Comparison of ENCODE assay signal across 33 cellular contexts in genomic region chr16:82265809-82266208, GRCh38.
"Had no signal": no experiment of that assay in that cellular context is flagged by ENCODE, and none has a peak within 500 bp of the region (broad histone marks: within the 10 kb centered on the region; RNA-seq: fewer than 3 reads in every experiment).

No MANE protein-coding gene starts in this region.

- H3K4me3 ChIP-seq: adrenal gland, body of pancreas, cardiac muscle cell, colonic mucosa, dorsolateral prefrontal cortex, esophagus squamous epithelium, gastroesophageal sphincter, heart right ventricle had no signal

- H3K27me3 ChIP-seq: adrenal gland, body of pancreas had no signal

- H3K9me3 ChIP-seq: adrenal gland, body of pancreas, colonic mucosa, esophagus squamous epithelium, gastroesophageal sphincter, heart right ventricle had no signal

- H3K27ac Mint-ChIP-seq: activated naive CD4-positive, alpha-beta T cell treated with anti-CD3 and anti-CD28 coated beads for 36 hours; activated naive CD4-positive, alpha-beta T cell treated with anti-CD3 and anti-CD28 coated beads, Interleukin-2, amount 50 U/mL, for 24 hours; activated naive CD8-positive, alpha-beta T cell treated with anti-CD3 and anti-CD28 coated beads for 36 hours; activated naive CD8-positive, alpha-beta T cell treated with anti-CD3 and anti-CD28 coated beads, Interleukin-2, amount 50 U/mL, for 24 hours; activated T-helper 2 cell treated with anti-CD3 and anti-CD28 coated beads, Interferon-gamma antibody, Interleukin-2, Interleukin-4, amounts not matched to agents 10 μg/mL and 5 μg/mL and 100 μg/mL, durations not matched to agents 14 hours and 24 hours and 36 hours; T-helper 17 cell; T-helper 2 cell treated with Interferon-gamma antibody and Interleukin-4, amounts not matched to agents 5 μg/mL and 100 μg/mL, for 36 hours had no signal

- H3K4me1 Mint-ChIP-seq: activated naive CD4-positive, alpha-beta T cell treated with anti-CD3 and anti-CD28 coated beads, Interleukin-2, amount 50 U/mL, for 24 hours; activated naive CD8-positive, alpha-beta T cell treated with anti-CD3 and anti-CD28 coated beads for 36 hours; activated naive CD8-positive, alpha-beta T cell treated with anti-CD3 and anti-CD28 coated beads, Interleukin-2, amount 50 U/mL, for 24 hours had no signal

- H3K27ac ChIP-seq: adrenal gland, body of pancreas, cardiac muscle cell, colonic mucosa, dorsolateral prefrontal cortex, epithelial cell of prostate, esophagus squamous epithelium, gastroesophageal sphincter, heart right ventricle had no signal

- DNase-seq: activated CD4-positive, alpha-beta T cell treated with anti-CD3 and anti-CD28 coated beads for 4 hours; activated CD4-positive, alpha-beta T cell treated with anti-CD3 and anti-CD28 coated beads, Interleukin-2, amount 50 U/mL, for 1 hour; activated CD4-positive, alpha-beta T cell treated with anti-CD3 and anti-CD28 coated beads, Interleukin-2, amount 50 U/mL, for 48 hours; activated CD4-positive, CD25-positive, alpha-beta regulatory T cell; activated CD4-positive, CD25-positive, alpha-beta regulatory T cell treated with anti-CD3 and anti-CD28 coated beads, Interleukin-2, amount 50 U/mL, for 72 hours; activated CD8-positive, alpha-beta memory T cell treated with anti-CD3 and anti-CD28 coated beads, Interleukin-2, amount 50 U/mL, for 48 hours; activated effector memory CD4-positive, alpha-beta T cell treated with anti-CD3 and anti-CD28 coated beads, Interleukin-2, amount 50 U/mL, for 16 hours; activated naive CD4-positive, alpha-beta T cell treated with anti-CD3 and anti-CD28 coated beads for 36 hours; activated naive CD8-positive, alpha-beta T cell treated with anti-CD3 and anti-CD28 coated beads for 36 hours; activated naive CD8-positive, alpha-beta T cell treated with anti-CD3 and anti-CD28 coated beads, Interleukin-2, amount 50 U/mL, for 24 hours; activated T-cell treated with anti-CD3 and anti-CD28 coated beads for 4 hours; activated T-cell treated with anti-CD3 and anti-CD28 coated beads, Interleukin-2, amount 50 U/mL, for 4 hours; adrenal gland; amygdala; aorta; body of pancreas; central memory CD4-positive, alpha-beta T cell; cerebellar nuclear complex; colonic mucosa; dorsolateral prefrontal cortex; effector memory CD8-positive, alpha-beta T cell; esophagus squamous epithelium; foreskin melanocyte; heart right ventricle; T-helper 1 cell; T-helper 17 cell; T1000 had no signal

- H3K36me3 ChIP-seq: adrenal gland, cardiac muscle cell, colonic mucosa, esophagus squamous epithelium, gastroesophageal sphincter, heart right ventricle had no signal

- H3K36me3 Mint-ChIP-seq: activated naive CD4-positive, alpha-beta T cell treated with anti-CD3 and anti-CD28 coated beads, Interleukin-2, amount 50 U/mL, for 24 hours; activated naive CD8-positive, alpha-beta T cell treated with anti-CD3 and anti-CD28 coated beads for 36 hours had no signal

- H3K4me3 Mint-ChIP-seq: activated naive CD4-positive, alpha-beta T cell treated with anti-CD3 and anti-CD28 coated beads for 36 hours; activated naive CD4-positive, alpha-beta T cell treated with anti-CD3 and anti-CD28 coated beads, Interleukin-2, amount 50 U/mL, for 24 hours; activated naive CD8-positive, alpha-beta T cell treated with anti-CD3 and anti-CD28 coated beads for 36 hours; activated naive CD8-positive, alpha-beta T cell treated with anti-CD3 and anti-CD28 coated beads, Interleukin-2, amount 50 U/mL, for 24 hours; activated T-cell treated with anti-CD3 and anti-CD28 coated beads, Interleukin-2, amount 50 U/mL, for 4 hours; effector memory CD8-positive, alpha-beta T cell; T-helper 17 cell; T-helper 2 cell treated with Interferon-gamma antibody and Interleukin-4, amounts not matched to agents 5 μg/mL and 100 μg/mL, for 36 hours had no signal

- H3K4me1 ChIP-seq: adrenal gland, colonic mucosa had no signal

- H3K9me3 Mint-ChIP-seq: activated naive CD4-positive, alpha-beta T cell treated with anti-CD3 and anti-CD28 coated beads, Interleukin-2, amount 50 U/mL, for 24 hours; activated T-cell treated with anti-CD3 and anti-CD28 coated beads, Interleukin-2, amount 50 U/mL, for 4 hours; effector memory CD8-positive, alpha-beta T cell; T-helper 2 cell treated with Interferon-gamma antibody and Interleukin-4, amounts not matched to agents 5 μg/mL and 100 μg/mL, for 36 hours had no signal

- ATAC-seq: activated naive CD8-positive, alpha-beta T cell treated with anti-CD3 and anti-CD28 coated beads, Interleukin-2, amount 50 U/mL, for 24 hours; activated T-cell treated with anti-CD3 and anti-CD28 coated beads, Interleukin-2, amount 50 U/mL, for 4 hours; body of pancreas; effector memory CD8-positive, alpha-beta T cell; gastroesophageal sphincter; heart right ventricle; T-helper 17 cell had no signal
